ENCODE assay signal across 13 cellular contexts in genomic region chr2:8669157-8669852, GRCh38. TPM values are rescaled to one million over a fixed set of nuclear protein-coding genes. Genes with fewer than 3 reads are reported as not detected.
A peak's percentile ranks its signal among the peaks of the same experiment; 100 is the strongest.
DNase-seq lines count a peak whose midpoint lies in the region; FAIRE-seq and TF ChIP-seq lines count a peak whose summit lies in the region.
"Had no signal": no experiment of that assay in that cellular context is flagged by ENCODE, and none has a peak within 500 bp of the region (broad histone marks: within the 10 kb centered on the region; RNA-seq: fewer than 3 reads in every experiment).

No MANE protein-coding gene starts in this region.

- no peak for FAIRE-seq in D721Med (lab: Jason Lieb, UNC)
- FAIRE-seq: GM18507, K562 had no signal

- peak overlapping the region; percentile 51 for H3K27ac ChIP-seq in substantia nigra (ENCODE audit: low read depth, low read length, poor library complexity, severe bottlenecking)
- H3K27ac ChIP-seq: esophagus muscularis mucosa had no signal

- DNase-seq in M059J (ENCODE audit: low read depth): peak; percentile 8
- peak; percentile 22 for DNase-seq in ecto neural progenitor cell (ENCODE audit: low spot score)
- peak; percentile 42 for DNase-seq in islet precursor cell
- peak in 12 of 49 donors; percentile 14 to 56 (median 36) for DNase-seq in substantia nigra (lab: John Stamatoyannopoulos, UW)
- no peak for DNase-seq in GDM1 (lab: John Stamatoyannopoulos, UW)
- DNase-seq in T-helper 2 cell: no peak
- DNase-seq in D721Med (ENCODE audit: insufficient read length, low spot score): no peak
- DNase-seq: activated naive CD4-positive, alpha-beta T cell treated with anti-CD3 and anti-CD28 coated beads, Interleukin-2, amount 10 ng/mL, durations not matched to agents 7 days and 5 days; CD4-positive, alpha-beta memory T cell; stimulated activated naive CD4-positive, alpha-beta T cell treated with Interleukin-2 at 50 U/mL for 16 hours had no signal

- TF ChIP-seq CTCF in D721Med (IDR thresholded peaks at IDR 0.05; ENCODE audit: insufficient read depth, missing control alignments): no peak

RNA-seq across cellular contexts. Expression of gene ID2, which starts 12.6 kb away (rescaled TPM):
- 95.4 and 167 TPM in 2 replicates for total RNA-seq in M059J (2014; rRNA removed; shearing (Covaris generic))

Comparison
In these comparisons a context has a peak if more than half of its experiments do, and no peak if none do; other contexts are left out.
1. DNase-seq: peak in M059J (single experiment), ecto neural progenitor cell (single experiment) and islet precursor cell (single experiment); none in GDM1 (single experiment), T-helper 2 cell (0 of 5) and D721Med (single experiment).